In genomic region chr21:14095021-14095420, GRCh38 we compare ENCODE assay signal across 20 cellular contexts.
DNase-seq lines count a peak whose midpoint lies in the region; ATAC-seq and TF ChIP-seq lines count a peak whose summit lies in the region.
"Had no signal": no experiment of that assay in that cellular context is flagged by ENCODE, and none has a peak within 500 bp of the region (broad histone marks: within the 10 kb centered on the region; RNA-seq: fewer than 3 reads in every experiment).

No MANE protein-coding gene starts in this region.

- no peak overlapping the region for H2AFZ ChIP-seq in H9 (ENCODE audit: low read length)
- H2AFZ ChIP-seq in neuronal stem cell (ENCODE audit: low read length) = no peak overlapping the region
- H2AFZ ChIP-seq: GM23248 had no signal

- H3K14ac ChIP-seq in H9 (ENCODE audit: insufficient read depth, low read length) (no peak overlapping the region), neuronal stem cell (ENCODE audit: low read length) (no peak overlapping the region)

- H2BK12ac ChIP-seq in H9 (ENCODE audit: insufficient read length, low read depth, low read length) = no peak overlapping the region
- no peak overlapping the region for H2BK12ac ChIP-seq in neuronal stem cell (ENCODE audit: low read length)

- H2AK5ac ChIP-seq in H9 (ENCODE audit: insufficient read length, low read length) (no peak overlapping the region), neuronal stem cell (ENCODE audit: low read depth, low read length) (no peak overlapping the region)

- no peaks in the 10 kb centered on the region for H3K23me2 ChIP-seq in H9 (ENCODE audit: insufficient read length, low read depth, low read length, poor library complexity, severe bottlenecking)

- no peak overlapping the region for H2BK120ac ChIP-seq in H9 (ENCODE audit: low read depth, low read length, poor library complexity, severe bottlenecking)
- H2BK120ac ChIP-seq in neuronal stem cell (ENCODE audit: low read depth, low read length) = no peak overlapping the region

- H3K9ac ChIP-seq in H9 (ENCODE audit: extremely low read depth, insufficient read length, low read length) (no peak overlapping the region), endodermal cell (ENCODE audit: extremely low read depth, low read length, poor library complexity, severe bottlenecking) (no peak overlapping the region), neuronal stem cell (ENCODE audit: low read depth, low read length, poor library complexity) (no peak overlapping the region)
- H3K9ac ChIP-seq: GM23248 had no signal

- H2BK15ac ChIP-seq in H9 (ENCODE audit: low read depth, low read length) = no peak overlapping the region
- no peak overlapping the region for H2BK15ac ChIP-seq in neuronal stem cell (ENCODE audit: low read length)

- no peaks in the 10 kb centered on the region for H3K79me1 ChIP-seq in H9 (ENCODE audit: insufficient read depth, low read depth, low read length, poor library complexity, severe bottlenecking)
- peaks cover 3% of the 10 kb centered on the region for H3K79me1 ChIP-seq in neuronal stem cell (ENCODE audit: low read depth, low read length)

- no peak overlapping the region for H3K56ac ChIP-seq in H9 (ENCODE audit: insufficient read length, low read depth, low read length)

- H3T11ph ChIP-seq in H9 (ENCODE audit: low read length) = no peak overlapping the region

- H3K23ac ChIP-seq in H9 (ENCODE audit: insufficient read length, low read depth, low read length) = no peak overlapping the region
- H3K23ac ChIP-seq in neuronal stem cell (ENCODE audit: low read depth, low read length, poor library complexity) = no peak overlapping the region

- no peak overlapping the region for H2BK20ac ChIP-seq in H9 (ENCODE audit: low read depth, low read length, poor library complexity, severe bottlenecking)

- H4K5ac ChIP-seq in H9 (ENCODE audit: insufficient read length, low read depth, low read length) = no peak overlapping the region

- H4K8ac ChIP-seq in H9 (replicated peaks; ENCODE audit: insufficient read length, low read depth, low read length) = no peak overlapping the region
- H4K8ac ChIP-seq in neuronal stem cell (ENCODE audit: low read depth, low read length) = no peak overlapping the region

- H3K36me3 ChIP-seq in endodermal cell (ENCODE audit: control insufficient read depth, insufficient read depth, low read length) (peaks cover 51% of the 10 kb centered on the region), neuronal stem cell (replicated peaks in 1 of 2; ENCODE audit: control insufficient read depth in 2 of 2, insufficient read depth in 2 of 2, low read length in 2 of 2) (peaks cover 9 to 57% of the 10 kb centered on the region in 2 donors)
- H3K36me3 ChIP-seq: HAP-1 had no signal

- H3K18ac ChIP-seq in H9 (ENCODE audit: insufficient read length, low read depth, low read length) (no peak overlapping the region), neuronal stem cell (ENCODE audit: low read length) (no peak overlapping the region)

- peaks cover 25 to 32% (median 27%) of the 10 kb centered on the region in 3 experiments for H3K36me3 Mint-ChIP-seq in H9 (ENCODE audit: insufficient read depth in 1 of 3, low read depth in 3 of 3)
- peaks cover 41% of the 10 kb centered on the region for H3K36me3 Mint-ChIP-seq in endodermal cell (ENCODE audit: low read depth)
- H3K36me3 Mint-ChIP-seq: CD8-positive, alpha-beta T cell had no signal

- DNase-seq in Ammon's horn (ENCODE audit: low spot score) = peak; percentile 17
- DNase-seq in H9 = no peak
- no peak for DNase-seq in endodermal cell
- DNase-seq in neuronal stem cell (ENCODE audit: low spot score) = peak; percentile 37
- DNase-seq in NCI-H446 (lab: John Stamatoyannopoulos, UW) = no peak
- no peak for DNase-seq in lower leg skin (ENCODE audit: low spot score in 2 of 2)
- no peak for DNase-seq in ureter (ENCODE audit: low spot score)
- DNase-seq: BE2C, COR-L47, DMS153, DMS79 treated with DMSO at 0.1 percent for 48 hours, EL, GF-D8, GM23248 had no signal

- peaks cover 6 to 9% of the 10 kb centered on the region in 2 experiments; a peak in 3 of 4 replicates for H3K4me1 Mint-ChIP-seq in H9
- H3K4me1 Mint-ChIP-seq in endodermal cell = peaks cover 24% of the 10 kb centered on the region

- H3K27ac Mint-ChIP-seq in H9 (peak overlapping the region in 2 of 3 experiments; percentile 66 to 73; a peak in 3 of 7 replicates), endodermal cell (peak overlapping the region; percentile 72)
- H3K27ac Mint-ChIP-seq: CD8-positive, alpha-beta T cell had no signal

- H3K4me3 Mint-ChIP-seq in H9 = no peak overlapping the region
- H3K4me3 Mint-ChIP-seq in endodermal cell = no peak overlapping the region
- H3K4me3 Mint-ChIP-seq: CD8-positive, alpha-beta T cell had no signal

- H3K9me3 ChIP-seq in H9 (ENCODE audit: control insufficient read depth, low read depth, low read length) (no peaks in the 10 kb centered on the region), endodermal cell (ENCODE audit: control insufficient read depth, low read length) (peaks cover 22% of the 10 kb centered on the region), neuronal stem cell (replicated peaks in 1 of 2; ENCODE audit: control insufficient read depth in 2 of 2, insufficient read depth in 1 of 2, low read depth in 1 of 2, low read length in 2 of 2) (peaks cover 0 to 3% of the 10 kb centered on the region in 2 donors)
- H3K9me3 ChIP-seq: BE2C, HAP-1 had no signal

- TF ChIP-seq CTCF in H9 (conservative IDR thresholded peaks at IDR 0.05) (no peak), endodermal cell (conservative IDR thresholded peaks at IDR 0.05) (no peak), lower leg skin (IDR thresholded peaks at IDR 0.05) (no peak)

- H3K79me2 ChIP-seq in H9 (ENCODE audit: insufficient read depth, low read length) = no peaks in the 10 kb centered on the region

- no peak for TF ChIP-seq POLR2A in lower leg skin (IDR thresholded peaks at IDR 0.05)

- no peaks in the 10 kb centered on the region; the same call in 1 of the 2 replicates for H3K27me3 Mint-ChIP-seq in H9 (ENCODE audit: low read depth)
- no peaks in the 10 kb centered on the region for H3K27me3 Mint-ChIP-seq in endodermal cell (ENCODE audit: insufficient read depth)

- H3K9me3 Mint-ChIP-seq in H9 (peaks cover 57 to 65% of the 10 kb centered on the region in 2 experiments), endodermal cell (peaks cover 61% of the 10 kb centered on the region)
- H3K9me3 Mint-ChIP-seq: CD8-positive, alpha-beta T cell had no signal

- intact Hi-C loops in lower leg skin (cut with DNase I; ENCODE audit: low total_unique reads) = no loop called here

- no peaks in the 10 kb centered on the region for H4K20me1 ChIP-seq in H9 (ENCODE audit: control insufficient read depth, insufficient read depth, insufficient read length)

- H4K91ac ChIP-seq in H9 (ENCODE audit: insufficient read length, low read depth, low read length) = no peak overlapping the region
- no peak overlapping the region for H4K91ac ChIP-seq in neuronal stem cell (ENCODE audit: low read depth, low read length, poor library complexity)

- H2BK5ac ChIP-seq in H9 (ENCODE audit: insufficient read length, low read length) (no peak overlapping the region), neuronal stem cell (ENCODE audit: low read length) (no peak overlapping the region)

- H3K27me3 ChIP-seq in H9 (ENCODE audit: insufficient read depth, low read length) = no peaks in the 10 kb centered on the region
- no peaks in the 10 kb centered on the region for H3K27me3 ChIP-seq in endodermal cell (ENCODE audit: control insufficient read depth, insufficient read depth, low read length, poor library complexity, severe bottlenecking)
- H3K27me3 ChIP-seq in neuronal stem cell (ENCODE audit: control insufficient read depth in 3 of 3, insufficient read depth in 3 of 3, low read depth in 1 of 3, low read length in 3 of 3) = no peaks in the 10 kb centered on the region
- H3K27me3 ChIP-seq: BE2C had no signal

- H3K4me1 ChIP-seq in H9 (ENCODE audit: insufficient read depth, low read length) = no peaks in the 10 kb centered on the region
- H3K4me1 ChIP-seq in endodermal cell (ENCODE audit: control insufficient read depth, insufficient read depth, low read length) = peaks cover 12% of the 10 kb centered on the region
- H3K4me1 ChIP-seq in neuronal stem cell (ENCODE audit: control insufficient read depth in 2 of 2, insufficient read depth in 1 of 2, low read depth in 1 of 2, low read length in 2 of 2) = peaks cover 0 to 10% of the 10 kb centered on the region in 2 donors
- H3K4me1 ChIP-seq: BE2C, HAP-1 had no signal

- no CpG with 5 or more reads among the region's 3 CpGs for WGBS in H9 (ENCODE audit: extremely low coverage, insufficient read length, low lambda C conversion rate)
- WGBS in endodermal cell (ENCODE audit: insufficient coverage in 1 of 2, insufficient read length in 1 of 2), 2 experiments = 39 to 68% methylated on average over 2 to 3 of the region's 3 CpGs
- no CpG with 5 or more reads among the region's 3 CpGs for WGBS in neuronal stem cell (ENCODE audit: extremely low coverage in 2 of 2, insufficient read length in 2 of 2, insufficient replicate concordance in 1 of 2), 2 donors
- 95 to 96% methylated on average over 3 of the region's 3 CpGs for WGBS in lower leg skin, 2 donors

- H3K27ac ChIP-seq in H9 (ENCODE audit: insufficient read length, low read depth, low read length) (no peak overlapping the region), endodermal cell (ENCODE audit: low read depth, low read length) (peak overlapping the region; percentile 41), neuronal stem cell (replicated peaks; ENCODE audit: low read length) (peak overlapping the region; percentile 59)
- H3K27ac ChIP-seq: C4-2B, GM23248, HL-60 had no signal

- H3K4ac ChIP-seq in H9 (ENCODE audit: low read depth, low read length) (no peak overlapping the region), neuronal stem cell (ENCODE audit: low read length) (no peak overlapping the region)

- H3K4me2 ChIP-seq in H9 (ENCODE audit: insufficient read depth, insufficient read length, low read length) (no peak overlapping the region), neuronal stem cell (ENCODE audit: insufficient read depth, low read length, poor library complexity, severe bottlenecking) (no peak overlapping the region)

- H3K4me3 ChIP-seq in endodermal cell (ENCODE audit: low read length) = no peak overlapping the region
- H3K4me3 ChIP-seq in neuronal stem cell (ENCODE audit: low read length in 2 of 2) = no peak overlapping the region
- H3K4me3 ChIP-seq in lower leg skin (ENCODE audit: low read depth, poor library complexity, severe bottlenecking) = no peak overlapping the region
- H3K4me3 ChIP-seq: GM23248, HAP-1, K562 had no signal

- ATAC-seq in HG03460 (IDR thresholded peaks at IDR 0.05; ENCODE audit: unreplicated experiment) = no peak
- ATAC-seq: CD8-positive, alpha-beta T cell; K562 had no signal

Comparison
In these comparisons a context has a peak if more than half of its experiments do, and no peak if none do; other contexts are left out.
1. DNase-seq: peak in Ammon's horn (single experiment) and neuronal stem cell (single experiment); none in H9 (single experiment), endodermal cell (single experiment), NCI-H446 (0 of 2), lower leg skin (0 of 2) and ureter (single experiment).